8 cellular contexts compared by ENCODE assay signal in genomic region chr10:121597504-121598241, GRCh38. TPM values are rescaled to one million over a fixed set of nuclear protein-coding genes. Genes with fewer than 3 reads are reported as not detected.
DNase-seq lines count a peak whose midpoint lies in the region; ATAC-seq, FAIRE-seq and TF ChIP-seq lines count a peak whose summit lies in the region.

No MANE protein-coding gene starts in this region.

- H3K9me2 ChIP-seq in neural cell (ENCODE audit: insufficient read depth, low read length), result no peaks in the 10 kb centered on the region

- peak overlapping the region; percentile 86 for H3K9ac ChIP-seq in HUES6 (ENCODE audit: low read length)
- H3K9ac ChIP-seq in neural cell (ENCODE audit: low read length), result peak overlapping the region; percentile 59

- TF ChIP-seq EP300 in neural cell (conservative IDR thresholded peaks at IDR 0.05; ENCODE audit: poor library complexity, severe bottlenecking), result no peak

- H3K9me3 ChIP-seq in BE2C, result no peaks in the 10 kb centered on the region
- no peaks in the 10 kb centered on the region for H3K9me3 ChIP-seq in HUES6 (ENCODE audit: control insufficient read depth, insufficient read depth, low read depth, low read length)
- peaks cover 4% of the 10 kb centered on the region for H3K9me3 ChIP-seq in neural cell (ENCODE audit: low read length)

- DNase-seq in BE2C (peak; percentile 16), RCC 7860 (ENCODE audit: low spot score) (no peak), GM19240 (ENCODE audit: insufficient read length, low spot score) (no peak)

- H3K4me1 ChIP-seq in BE2C (no peaks in the 10 kb centered on the region), HUES6 (ENCODE audit: control insufficient read depth, insufficient read depth, low read length) (peaks cover 56% of the 10 kb centered on the region)

- H3F3A ChIP-seq in neural cell (ENCODE audit: insufficient read depth, low read length, poor library complexity, severe bottlenecking), result no peaks in the 10 kb centered on the region

- H4K20me1 ChIP-seq in neural cell (ENCODE audit: insufficient read depth), result no peaks in the 10 kb centered on the region

- no peak overlapping the region for H2AFZ ChIP-seq in neural cell (ENCODE audit: low read depth, low read length)

- H3K4me3 ChIP-seq in BE2C (ENCODE audit: low read depth, low read length), result peak overlapping the region; percentile 55
- H3K4me3 ChIP-seq in HUES6 (ENCODE audit: low read depth, low read length), result peak overlapping the region; percentile 95
- H3K4me3 ChIP-seq in neural cell (ENCODE audit: low read length), result peak overlapping the region; percentile 87

- no peak for FAIRE-seq in RCC 7860 (lab: Jason Lieb, UNC)

- no peak for TF ChIP-seq RAD21 in neural cell (conservative IDR thresholded peaks at IDR 0.05)

- H3K27me3 ChIP-seq in BE2C (peaks cover 22% of the 10 kb centered on the region), HUES6 (ENCODE audit: control insufficient read depth, insufficient read depth, low read length) (peaks cover 28% of the 10 kb centered on the region), neural cell (ENCODE audit: insufficient read depth, low read depth, low read length) (peaks cover 60% of the 10 kb centered on the region)

- peak overlapping the region; percentile 50 for H3K4me2 ChIP-seq in neural cell (ENCODE audit: low read length)

- H3K79me2 ChIP-seq in neural cell (replicated peaks; ENCODE audit: insufficient read depth, low read length), result no peaks in the 10 kb centered on the region

- H3K36me3 ChIP-seq in BE2C (no peaks in the 10 kb centered on the region), HUES6 (ENCODE audit: control insufficient read depth, insufficient read depth, low read length) (peaks cover 23% of the 10 kb centered on the region), neural cell (ENCODE audit: insufficient read depth, low read length) (peaks cover 3% of the 10 kb centered on the region)

- TF ChIP-seq CTCF in BE2C (IDR thresholded peaks at IDR 0.05; ENCODE audit: low read depth, low read length) (no peak), neural cell (IDR thresholded peaks at IDR 0.05; ENCODE audit: poor library complexity, severe bottlenecking) (no peak)

- H3K27ac ChIP-seq in HUES6 (ENCODE audit: low read depth, low read length) (peak overlapping the region; percentile 96), neural cell (ENCODE audit: low read length) (no peak overlapping the region)

- peak; percentile 11 for ATAC-seq in esophagus mucosa
- ATAC-seq in GM19467 (IDR thresholded peaks at IDR 0.05; ENCODE audit: unreplicated experiment), result no peak
- no peak for ATAC-seq in GM18519 (IDR thresholded peaks at IDR 0.05; ENCODE audit: low FRiP score, unreplicated experiment)

TF ChIP-seq in neural cell, 6 proteins besides CTCF, POLR2A, EP300 and RAD21:
- TF ChIP-seq SMC3 (conservative IDR thresholded peaks at IDR 0.05; ENCODE audit: poor library complexity), result no peak
- TF ChIP-seq EZH2 (IDR thresholded peaks at IDR 0.05; ENCODE audit: borderline replicate concordance, insufficient read depth, low read length, poor library complexity, severe bottlenecking), result no peak
- no peak for TF ChIP-seq TAF1 (IDR thresholded peaks at IDR 0.05; ENCODE audit: low read depth)
- no peak for TF ChIP-seq REST (IDR thresholded peaks at IDR 0.05; ENCODE audit: borderline replicate concordance)
- TF ChIP-seq POLR2AphosphoS5 (IDR thresholded peaks at IDR 0.05), result no peak
- no peak for TF ChIP-seq MXI1 (conservative IDR thresholded peaks at IDR 0.05; ENCODE audit: poor library complexity, severe bottlenecking)
TF ChIP-seq in neural cell: peak in this region for 0.

RNA-seq across cellular contexts. Expression of gene FGFR2, which starts 0.6 kb away (rescaled TPM):
- polyA plus RNA-seq in BE2C (2012; ENCODE audit: insufficient read depth, insufficient read length, low read depth), result 0.77 TPM
- total RNA-seq in esophagus mucosa, result 27.4 TPM
- polyA plus RNA-seq in neural cell, result 14.8 and 15.7 TPM in 2 replicates
- polyA minus RNA-seq in neural cell, result 23.7 and 25.3 TPM in 2 replicates
